11 cellular contexts compared by ENCODE assay signal in the genomic region with DNA sequence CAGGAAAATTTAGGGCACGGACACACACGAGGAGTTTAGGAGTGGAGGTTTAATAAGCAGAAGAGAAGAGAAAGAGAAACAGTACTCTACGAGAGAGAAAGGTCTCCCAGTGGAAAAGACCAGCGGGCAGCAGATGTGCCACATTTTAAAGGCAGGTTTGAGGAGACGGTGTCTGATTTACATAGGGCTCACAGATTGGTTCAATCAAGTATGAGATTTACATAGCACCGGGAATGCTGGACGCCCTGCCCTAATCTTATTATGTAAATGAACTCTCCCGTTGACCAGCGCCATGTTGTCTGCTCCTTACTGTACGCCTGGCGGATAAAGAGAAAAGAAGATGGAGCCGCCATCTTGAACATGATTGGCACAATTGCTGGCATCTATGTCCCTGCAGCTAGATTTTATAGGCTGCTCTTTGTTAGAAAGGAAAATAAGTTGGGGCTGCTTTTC. TPM values are rescaled to one million over a fixed set of nuclear protein-coding genes. Genes with fewer than 3 reads are reported as not detected.
DNase-seq lines count a peak whose midpoint lies in the region; ATAC-seq and TF ChIP-seq lines count a peak whose summit lies in the region.
"Had no signal": no experiment of that assay in that cellular context is flagged by ENCODE, and none has a peak within 500 bp of the region (broad histone marks: within the 10 kb centered on the region; RNA-seq: fewer than 3 reads in every experiment).

No MANE protein-coding gene starts in this region.

- H3K36me3 Mint-ChIP-seq in GM23338 (ENCODE audit: low read depth): no peaks in the 10 kb centered on the region
- H3K36me3 Mint-ChIP-seq in progenitor cell of endocrine pancreas (ENCODE audit: insufficient read depth): no peaks in the 10 kb centered on the region
- no peaks in the 10 kb centered on the region for H3K36me3 Mint-ChIP-seq in activated CD4-positive, alpha-beta memory T cell treated with anti-CD3 and anti-CD28 coated beads for 36 hours

- H3K27ac ChIP-seq in GM23338 (ENCODE audit: low read depth): no peak overlapping the region
- peak overlapping the region; percentile 57 to 91 (median 78) for H3K27ac ChIP-seq in esophagus squamous epithelium

- no peaks in the 10 kb centered on the region for H3K79me2 ChIP-seq in GM23338 (replicated peaks; ENCODE audit: insufficient read depth)

- 63% methylated on average over 12 of the region's 12 CpGs for WGBS in esophagus squamous epithelium, 2 donors

- H3K27me3 ChIP-seq in GM23338 (ENCODE audit: insufficient read depth) (no peaks in the 10 kb centered on the region), esophagus squamous epithelium (no peaks in the 10 kb centered on the region)

- H2AFZ ChIP-seq in GM23338: peak overlapping the region; percentile 69; the same call in 1 of the 2 replicates

- no peaks in the 10 kb centered on the region for H3K9me3 Mint-ChIP-seq in GM23338
- peaks cover 6% of the 10 kb centered on the region for H3K9me3 Mint-ChIP-seq in progenitor cell of endocrine pancreas (ENCODE audit: low read depth)
- no peaks in the 10 kb centered on the region for H3K9me3 Mint-ChIP-seq in activated CD4-positive, alpha-beta memory T cell treated with anti-CD3 and anti-CD28 coated beads for 36 hours
- H3K9me3 Mint-ChIP-seq: CD4-positive, alpha-beta T cell had no signal

- POLR2A ChIA-PET in activated CD4-positive, alpha-beta memory T cell treated with anti-CD3 and anti-CD28 coated beads for 36 hours (lab: Charles Lee): no interaction called here

- H3K27ac Mint-ChIP-seq in GM23338 (no peak overlapping the region), progenitor cell of endocrine pancreas (peak overlapping the region; percentile 73)
- H3K27ac Mint-ChIP-seq in activated CD4-positive, alpha-beta memory T cell treated with anti-CD3 and anti-CD28 coated beads for 36 hours: no peak overlapping the region
- H3K27ac Mint-ChIP-seq: CD4-positive, alpha-beta T cell; T-helper 17 cell had no signal

- H3K4me2 ChIP-seq in GM23338: no peak overlapping the region

- H3K4me1 Mint-ChIP-seq in GM23338: peaks cover 9% of the 10 kb centered on the region
- H3K4me1 Mint-ChIP-seq in progenitor cell of endocrine pancreas (ENCODE audit: low read depth): peaks cover 3% of the 10 kb centered on the region
- no peaks in the 10 kb centered on the region for H3K4me1 Mint-ChIP-seq in activated CD4-positive, alpha-beta memory T cell treated with anti-CD3 and anti-CD28 coated beads for 36 hours (ENCODE audit: low read depth)

- TF ChIP-seq POLR2A in esophagus squamous epithelium (IDR thresholded peaks at IDR 0.05): no peak

- no peak overlapping the region for H3K4me3 ChIP-seq in GM23338
- H3K4me3 ChIP-seq in esophagus squamous epithelium: no peak overlapping the region

- DNase-seq in GM23338 (ENCODE audit: low spot score): no peak
- DNase-seq in NCI-H524 treated with DMSO at 0.1 percent for 48 hours (lab: John Stamatoyannopoulos, UW): peak; percentile 100
- DNase-seq in esophagus squamous epithelium (lab: John Stamatoyannopoulos, UW): no peak
- no peak for DNase-seq in progenitor cell of endocrine pancreas (ENCODE audit: low spot score, unreplicated experiment)
- DNase-seq in GDM1 (lab: John Stamatoyannopoulos, UW): no peak
- no peak for DNase-seq in cerebellar nuclear complex (lab: John Stamatoyannopoulos, UW)
- no peak for DNase-seq in left colon
- no peak for DNase-seq in activated CD4-positive, alpha-beta memory T cell treated with anti-CD3 and anti-CD28 coated beads for 36 hours
- DNase-seq: CD4-positive, alpha-beta T cell; T-helper 17 cell had no signal

- TF ChIP-seq CTCF in GM23338 (conservative IDR thresholded peaks at IDR 0.05; ENCODE audit: low read depth in 2 of 2) (no peak), esophagus squamous epithelium (IDR thresholded peaks at IDR 0.05) (no peak), progenitor cell of endocrine pancreas (IDR thresholded peaks at IDR 0.05; ENCODE audit: unreplicated experiment) (no peak)

- ATAC-seq in GM23338: no peak
- ATAC-seq in left colon: no peak
- ATAC-seq: esophagus mucosa, T-helper 17 cell had no signal

- H3F3A ChIP-seq in GM23338 (replicated peaks; ENCODE audit: low read depth): no peaks in the 10 kb centered on the region

- H3K9me2 ChIP-seq in GM23338 (ENCODE audit: insufficient read depth): no peaks in the 10 kb centered on the region

- H3K27me3 Mint-ChIP-seq in GM23338 (ENCODE audit: insufficient read depth, low read depth, poor library complexity): peaks cover 11% of the 10 kb centered on the region
- no peaks in the 10 kb centered on the region for H3K27me3 Mint-ChIP-seq in progenitor cell of endocrine pancreas
- H3K27me3 Mint-ChIP-seq in activated CD4-positive, alpha-beta memory T cell treated with anti-CD3 and anti-CD28 coated beads for 36 hours: no peaks in the 10 kb centered on the region
- H3K27me3 Mint-ChIP-seq: CD4-positive, alpha-beta T cell; T-helper 17 cell had no signal

- H3K9me3 ChIP-seq in esophagus squamous epithelium: no peaks in the 10 kb centered on the region

- H3K4me3 Mint-ChIP-seq in GM23338: no peak overlapping the region
- no peak overlapping the region for H3K4me3 Mint-ChIP-seq in progenitor cell of endocrine pancreas (ENCODE audit: low read depth)
- H3K4me3 Mint-ChIP-seq in activated CD4-positive, alpha-beta memory T cell treated with anti-CD3 and anti-CD28 coated beads for 36 hours: no peak overlapping the region
- H3K4me3 Mint-ChIP-seq: CD4-positive, alpha-beta T cell; T-helper 17 cell had no signal

- intact Hi-C loops in esophagus squamous epithelium (cut with DNase I): no loop called here
- intact Hi-C loops in left colon (cut with DNase I, micrococcal nuclease): no loop called here
- intact Hi-C loops in activated CD4-positive, alpha-beta memory T cell treated with anti-CD3 and anti-CD28 coated beads for 36 hours (cut with micrococcal nuclease): no loop called here

- CTCF ChIA-PET in activated CD4-positive, alpha-beta memory T cell treated with anti-CD3 and anti-CD28 coated beads for 36 hours (lab: Charles Lee): no interaction called here

- H3K4me1 ChIP-seq in GM23338 (ENCODE audit: insufficient read depth): no peaks in the 10 kb centered on the region; the same call in 1 of the 2 replicates
- H3K4me1 ChIP-seq in esophagus squamous epithelium: peaks cover 33 to 48% (median 43%) of the 10 kb centered on the region in 3 donors

- H3K36me3 ChIP-seq in GM23338 (ENCODE audit: insufficient read depth) (no peaks in the 10 kb centered on the region), esophagus squamous epithelium (no peaks in the 10 kb centered on the region)

- no peaks in the 10 kb centered on the region for H4K20me1 ChIP-seq in GM23338 (replicated peaks; ENCODE audit: insufficient read depth)

RNA-seq across cellular contexts. Expression of a gene that starts 17.9 kb away (rescaled TPM):
- total RNA-seq in GM23338 (2014; rRNA removed; shearing (Covaris generic)): 25.7 and 41.3 TPM in 2 replicates
- polyA plus RNA-seq in GM23338 (2016; fragmentation: Nextera tagmentation; extraction: Ambion mirVana): 33.4 and 33.7 TPM in 2 replicates
- 100 to 1,000 TPM; 139 to 441 (median 298) TPM for total RNA-seq in esophagus squamous epithelium
- 31.8 and 35.7 TPM in 2 replicates for total RNA-seq in progenitor cell of endocrine pancreas
- 100 to 1,000 TPM; 150 to 193 TPM for total RNA-seq in left colon
- 100 to 1,000 TPM; 390 to 393 TPM for total RNA-seq in activated CD4-positive, alpha-beta memory T cell treated with anti-CD3 and anti-CD28 coated beads for 36 hours
